Comparison of ENCODE assay signal across 8 cellular contexts in genomic region chr17:79812206-79812968, GRCh38. TPM values are rescaled to one million over a fixed set of nuclear protein-coding genes. Genes with fewer than 3 reads are reported as not detected.
DNase-seq lines count a peak whose midpoint lies in the region; ATAC-seq and TF ChIP-seq lines count a peak whose summit lies in the region.

No MANE protein-coding gene starts in this region.

- TF ChIP-seq CTCF in glutamatergic neuron (IDR thresholded peaks at IDR 0.05; ENCODE audit: partially characterized antibody, unreplicated experiment), result no peak

- peak overlapping the region; percentile 77 for H3K4me3 Mint-ChIP-seq in activated naive CD4-positive, alpha-beta T cell treated with anti-CD3 and anti-CD28 coated beads, Interleukin-2, amount 50 U/mL, for 24 hours
- H3K4me3 Mint-ChIP-seq in T-helper 17 cell (peak overlapping the region; percentile 79), glutamatergic neuron (ENCODE audit: unreplicated experiment) (peak overlapping the region; percentile 82)
- peak overlapping the region; percentile 46 to 57 for H3K4me3 Mint-ChIP-seq in stimulated activated naive B cell treated with anti-CD40 and anti-IgM and Interleukin-4, amounts not matched to agents 10 μg/mL and 1 μg/mL and 100 μg/mL, for 72 hours

- no peaks in the 10 kb centered on the region for H3K9me3 Mint-ChIP-seq in activated naive CD4-positive, alpha-beta T cell treated with anti-CD3 and anti-CD28 coated beads, Interleukin-2, amount 50 U/mL, for 24 hours
- H3K9me3 Mint-ChIP-seq in glutamatergic neuron (ENCODE audit: unreplicated experiment), result peaks cover 8% of the 10 kb centered on the region
- no peaks in the 10 kb centered on the region for H3K9me3 Mint-ChIP-seq in stimulated activated naive B cell treated with anti-CD40 and anti-IgM and Interleukin-4, amounts not matched to agents 10 μg/mL and 1 μg/mL and 100 μg/mL, for 72 hours

- no peaks in the 10 kb centered on the region for H3K9me3 ChIP-seq in T-helper 17 cell (ENCODE audit: control insufficient read depth, low read length, poor library complexity, severe bottlenecking)

- H3K4me1 Mint-ChIP-seq in activated naive CD4-positive, alpha-beta T cell treated with anti-CD3 and anti-CD28 coated beads, Interleukin-2, amount 50 U/mL, for 24 hours, result peaks cover 33% of the 10 kb centered on the region
- H3K4me1 Mint-ChIP-seq in T-helper 17 cell (peaks cover 20% of the 10 kb centered on the region), glutamatergic neuron (ENCODE audit: low read depth, unreplicated experiment) (peaks cover 11% of the 10 kb centered on the region)
- peaks cover 23 to 43% of the 10 kb centered on the region in 2 donors for H3K4me1 Mint-ChIP-seq in stimulated activated naive B cell treated with anti-CD40 and anti-IgM and Interleukin-4, amounts not matched to agents 10 μg/mL and 1 μg/mL and 100 μg/mL, for 72 hours

- peaks cover 3% of the 10 kb centered on the region for H3K36me3 Mint-ChIP-seq in activated naive CD4-positive, alpha-beta T cell treated with anti-CD3 and anti-CD28 coated beads, Interleukin-2, amount 50 U/mL, for 24 hours
- H3K36me3 Mint-ChIP-seq in T-helper 17 cell (ENCODE audit: low read depth) (peaks cover 2% of the 10 kb centered on the region), glutamatergic neuron (ENCODE audit: unreplicated experiment) (no peaks in the 10 kb centered on the region)
- H3K36me3 Mint-ChIP-seq in stimulated activated naive B cell treated with anti-CD40 and anti-IgM and Interleukin-4, amounts not matched to agents 10 μg/mL and 1 μg/mL and 100 μg/mL, for 72 hours, result peaks cover 0 to 6% of the 10 kb centered on the region in 2 donors

- peaks cover 37% of the 10 kb centered on the region for H3K27me3 Mint-ChIP-seq in activated naive CD4-positive, alpha-beta T cell treated with anti-CD3 and anti-CD28 coated beads, Interleukin-2, amount 50 U/mL, for 24 hours
- peaks cover 54% of the 10 kb centered on the region for H3K27me3 Mint-ChIP-seq in T-helper 17 cell
- peaks cover 31% of the 10 kb centered on the region for H3K27me3 Mint-ChIP-seq in glutamatergic neuron (ENCODE audit: unreplicated experiment)
- H3K27me3 Mint-ChIP-seq in stimulated activated naive B cell treated with anti-CD40 and anti-IgM and Interleukin-4, amounts not matched to agents 10 μg/mL and 1 μg/mL and 100 μg/mL, for 72 hours, result peaks cover 63 to 74% of the 10 kb centered on the region in 2 donors

- no peak overlapping the region for H3K27ac Mint-ChIP-seq in activated naive CD4-positive, alpha-beta T cell treated with anti-CD3 and anti-CD28 coated beads, Interleukin-2, amount 50 U/mL, for 24 hours
- H3K27ac Mint-ChIP-seq in T-helper 17 cell, result peak overlapping the region; percentile 67
- peak overlapping the region; percentile 62 for H3K27ac Mint-ChIP-seq in glutamatergic neuron (ENCODE audit: unreplicated experiment)
- peak overlapping the region; percentile 70 for H3K27ac Mint-ChIP-seq in stimulated activated naive B cell treated with anti-CD40 and anti-IgM and Interleukin-4, amounts not matched to agents 10 μg/mL and 1 μg/mL and 100 μg/mL, for 72 hours

- no peak for DNase-seq in activated naive CD4-positive, alpha-beta T cell (lab: John Stamatoyannopoulos, UW)
- no peak for DNase-seq in T-helper 17 cell
- peak; percentile 28 for DNase-seq in glutamatergic neuron
- DNase-seq in stimulated activated naive B cell treated with anti-CD40 and anti-IgM and Interleukin-4, amounts not matched to agents 10 μg/mL and 1 μg/mL and 100 μg/mL, for 72 hours, result no peak
- DNase-seq in activated effector memory CD4-positive, alpha-beta T cell treated with Interleukin-2 at 50 U/mL for 16 hours, result no peak
- no peak for DNase-seq in activated CD4-positive, CD25-positive, alpha-beta regulatory T cell (lab: John Stamatoyannopoulos, UW)

- ATAC-seq in T-helper 17 cell (no peak), GM19395 (IDR thresholded peaks at IDR 0.05; ENCODE audit: unreplicated experiment) (no peak)
- ATAC-seq in stimulated activated naive B cell treated with anti-CD40 and anti-IgM and Interleukin-4, amounts not matched to agents 10 μg/mL and 1 μg/mL and 100 μg/mL, for 72 hours (replicated peaks), result no peak

RNA-seq across cellular contexts. Expression of gene CBX8, which starts 15.5 kb away (rescaled TPM):
- total RNA-seq in T-helper 17 cell (1 to 10 TPM; 2.5 to 3.6 TPM), glutamatergic neuron (ENCODE audit: unreplicated experiment) (13.8 TPM)

RNA-seq across cellular contexts. Expression of gene CBX4, which starts 26.9 kb away (rescaled TPM):
- total RNA-seq in T-helper 17 cell (100 to 1,000 TPM; 103 to 110 TPM), glutamatergic neuron (ENCODE audit: unreplicated experiment) (19.3 TPM)

RNA-seq across cellular contexts. Expression of gene CBX2, which starts 34.4 kb away (rescaled TPM):
- under 1 TPM in 1 of 2 donors, not detected in 1; 0.18 TPM for total RNA-seq in T-helper 17 cell
- total RNA-seq in glutamatergic neuron (ENCODE audit: unreplicated experiment), result 78.8 TPM

Comparison
In these comparisons a context has a peak if more than half of its experiments do, and no peak if none do; other contexts are left out.
1. RNA of gene CBX2, which starts 34.4 kb away (total RNA-seq): 78.8 TPM in glutamatergic neuron (single experiment); 0.18 TPM in T-helper 17 cell; every median in the first group is over 10 times any median in the second.
2. Peak in every context shown above with its lines, with median percentiles within 50 percentile points of each other: H3K4me3 Mint-ChIP-seq.